8 cellular contexts compared by ENCODE assay signal in genomic region chr1:156146006-156146748, GRCh38. TPM values are rescaled to one million over a fixed set of nuclear protein-coding genes. Genes with fewer than 3 reads are reported as not detected.
DNase-seq lines count a peak whose midpoint lies in the region; ATAC-seq, FAIRE-seq and TF ChIP-seq lines count a peak whose summit lies in the region.

No MANE protein-coding gene starts in this region.

- TF ChIP-seq POLR2A in GM12891 (IDR thresholded peaks at IDR 0.05; ENCODE audit: low read depth, low read length) = no peak
- no peak for TF ChIP-seq POLR2A in breast epithelium (IDR thresholded peaks at IDR 0.05)
- TF ChIP-seq POLR2A in spleen (IDR thresholded peaks at IDR 0.05) = no peak

- intact Hi-C loops in breast epithelium (cut with DNase I; ENCODE audit: low total_unique reads) (no loop called here), spleen (cut with DNase I; ENCODE audit: low total_unique reads) (loop anchor here (2.0 kb wide), 1 partner anchor 79 kb away; no protein-coding TSS in a partner anchor)

- WGBS in spleen, 5 donors = 10 to 22% (median 12%) methylated on average over 13 of the region's 13 CpGs

- H3K36me3 ChIP-seq in SK-N-MC (ENCODE audit: insufficient read depth, low read length) (no peaks in the 10 kb centered on the region), breast epithelium (no peaks in the 10 kb centered on the region), spleen (no peaks in the 10 kb centered on the region)

- TF ChIP-seq CTCF in AG04449 (IDR thresholded peaks at IDR 0.05; ENCODE audit: insufficient read depth, low read length, missing control alignments) (peak; percentile 53), breast epithelium (IDR thresholded peaks at IDR 0.05) (peak; percentile 73 to 79 (median 79)), spleen (IDR thresholded peaks at IDR 0.05 in 8 of 11, conservative IDR thresholded peaks at IDR 0.05 in 3 of 11) (peak; percentile 60 to 89 (median 79))

- CTCF ChIA-PET in AG04449 (lab: Yijun Ruan, JAX) = interaction anchor here (0.7 to 46.3 kb wide), 18 partner anchors 10 to 214 kb away, joined by 3 to 1837 read pairs (median 4); partner anchors contain the start of genes MEX3A and SLC25A44

- H3K9ac ChIP-seq in SK-N-MC (ENCODE audit: insufficient read length) = no peak overlapping the region

- no peak overlapping the region for H3K27ac ChIP-seq in SK-N-MC
- H3K27ac ChIP-seq in breast epithelium = no peak overlapping the region
- H3K27ac ChIP-seq in spleen = peak overlapping the region in 6 of 8 donors; percentile 7 to 92 (median 88)

- no peaks in the 10 kb centered on the region for H3K9me3 ChIP-seq in SK-N-MC (ENCODE audit: low read depth, low read length)
- no peaks in the 10 kb centered on the region for H3K9me3 ChIP-seq in breast epithelium
- H3K9me3 ChIP-seq in spleen = no peaks in the 10 kb centered on the region

- POLR2A ChIA-PET in AG04449 (lab: Yijun Ruan, JAX) = interaction anchor here (0.6 to 1.9 kb wide), 7 partner anchors 16 to 201 kb away, joined by 3 to 5 read pairs (median 3); partner anchors contain the start of gene PMF1

- H3K4me1 ChIP-seq in breast epithelium = peaks cover 8 to 18% of the 10 kb centered on the region in 2 donors
- peaks cover 34 to 57% (median 56%) of the 10 kb centered on the region in 6 donors for H3K4me1 ChIP-seq in spleen

- H3K4me3 ChIP-seq in AG04449 (ENCODE audit: low read depth, low read length) (no peak overlapping the region), SK-N-MC (peak overlapping the region; percentile 65), breast epithelium (peak overlapping the region in 2 of 3 donors; percentile 8 to 46), spleen (peak overlapping the region in 2 of 8 donors; percentile 4 to 41)

- DNase-seq in AG04449 (ENCODE audit: low read depth, low spot score) (peak; percentile 85), GM12891 (ENCODE audit: insufficient read length, low spot score) (no peak), NCI-H1417 treated with DMSO at 0.1 percent for 48 hours (lab: John Stamatoyannopoulos, UW) (peak; percentile 6), SK-N-MC (ENCODE audit: low read depth, low spot score) (no peak), breast epithelium (ENCODE audit: low spot score in 2 of 2) (peak; percentile 81 to 88), islet precursor cell (peak; percentile 74), spleen (peak; percentile 87)

- H3K27me3 ChIP-seq in breast epithelium (no peaks in the 10 kb centered on the region), spleen (replicated peaks in 1 of 7) (peaks cover 0 to 13% (median 0%) of the 10 kb centered on the region in 7 donors)

- peak; percentile 88 for FAIRE-seq in GM12891 (lab: Jason Lieb, UNC)

- no peak for ATAC-seq in HG03095 (IDR thresholded peaks at IDR 0.05; ENCODE audit: unreplicated experiment)

TF ChIP-seq in GM12891, 5 proteins besides CTCF, POLR2A, EP300 and RAD21:
- TF ChIP-seq SPI1 (IDR thresholded peaks at IDR 0.05; ENCODE audit: low read depth, low read length) (no peak), POLR2AphosphoS5 (IDR thresholded peaks at IDR 0.05; ENCODE audit: low read depth, low read length) (no peak), POU2F2 (IDR thresholded peaks at IDR 0.05; ENCODE audit: low read depth, low read length) (no peak), TAF1 (IDR thresholded peaks at IDR 0.05; ENCODE audit: low read depth, low read length) (no peak), PAX5 (IDR thresholded peaks at IDR 0.05; ENCODE audit: insufficient read depth, low read length, severe bottlenecking) (no peak)

RNA-seq across cellular contexts. Expression of gene SEMA4A, which starts 7.2 kb away (rescaled TPM):
- 26.3 TPM for polyA plus RNA-seq in GM12891 (2012; ENCODE audit: low read depth, missing spikeins)
- total RNA-seq in breast epithelium = 10 to 100 TPM in 1 of 3 donors, 1 to 10 TPM in 2; 1.4 to 21.5 (median 9.2) TPM
- total RNA-seq in spleen = 10 to 100 TPM; 21.1 to 65.9 (median 37.7) TPM
- polyA plus RNA-seq in spleen = 1 to 10 TPM; 7.1 to 9.3 (median 9.1) TPM

RNA-seq across cellular contexts. Expression of gene LMNA, which starts 31.7 kb away (rescaled TPM):
- 70.7 TPM for polyA plus RNA-seq in GM12891 (2012; ENCODE audit: low read depth, missing spikeins)
- total RNA-seq in breast epithelium (100 to 1,000 TPM; 292 to 367 (median 319) TPM), spleen (100 to 1,000 TPM in 6 of 7 donors, 10 to 100 TPM in 1; 95.1 to 279 (median 124) TPM)
- 10 to 100 TPM; 33.9 to 61.1 (median 39.4) TPM for polyA plus RNA-seq in spleen

RNA-seq across cellular contexts. Expression of gene SLC25A44, which starts 47.7 kb away (rescaled TPM):
- polyA plus RNA-seq in GM12891 (2012; ENCODE audit: low read depth, missing spikeins) = 14.1 TPM
- total RNA-seq in breast epithelium (10 to 100 TPM; 10.7 to 23.7 (median 13.8) TPM), spleen (10 to 100 TPM; 22.8 to 32.7 (median 29.0) TPM)
- polyA plus RNA-seq in spleen = 1 to 10 TPM; 4.8 to 8.4 (median 6.2) TPM

Comparison
In these comparisons a context has a peak if more than half of its experiments do, and no peak if none do; other contexts are left out.
1. DNase-seq: peak in AG04449 (single experiment), NCI-H1417 treated with DMSO at 0.1 percent for 48 hours (single experiment), breast epithelium (2 of 2), islet precursor cell (single experiment) and spleen (single experiment); none in GM12891 (single experiment) and SK-N-MC (single experiment).
2. H3K27ac ChIP-seq: peak in spleen (6 of 8); none in SK-N-MC (single experiment) and breast epithelium (0 of 2).
3. Peak in every context shown above with its lines, with median percentiles within 50 percentile points of each other: CTCF ChIP-seq.